ENCODE assay signal across 10 cellular contexts in genomic region chr13:37089495-37089894, GRCh38. TPM values are rescaled to one million over a fixed set of nuclear protein-coding genes. Genes with fewer than 3 reads are reported as not detected.
"Had no signal": no experiment of that assay in that cellular context is flagged by ENCODE, and none has a peak within 500 bp of the region (broad histone marks: within the 10 kb centered on the region; RNA-seq: fewer than 3 reads in every experiment).

No MANE protein-coding gene starts in this region.

- H3K36me3 ChIP-seq: HAP-1 had no signal

- H3K4me1 ChIP-seq: HAP-1 had no signal

- H3K4me2 ChIP-seq: KMS-11 had no signal

- DNase-seq: GM23248, GOT3, H7, HFFc6, IMR-90, KBM-7 had no signal

- H2AFZ ChIP-seq: GM23248 had no signal

- H3K9ac ChIP-seq: GM23248, KMS-11 had no signal

- H3K9me3 ChIP-seq: HAP-1 had no signal

- H3K4me3 ChIP-seq: GM23248, HAP-1 had no signal

- H3K27ac ChIP-seq: GM23248, KMS-11 had no signal

RNA-seq across cellular contexts. Expression of gene CSNK1A1L, which starts 16.0 kb away (rescaled TPM):
- total RNA-seq: GM23248, H4, H7, HFFc6, HT-29, IMR-90 had no signal
